Comparison of ENCODE assay signal across 6 cellular contexts in the genomic region with DNA sequence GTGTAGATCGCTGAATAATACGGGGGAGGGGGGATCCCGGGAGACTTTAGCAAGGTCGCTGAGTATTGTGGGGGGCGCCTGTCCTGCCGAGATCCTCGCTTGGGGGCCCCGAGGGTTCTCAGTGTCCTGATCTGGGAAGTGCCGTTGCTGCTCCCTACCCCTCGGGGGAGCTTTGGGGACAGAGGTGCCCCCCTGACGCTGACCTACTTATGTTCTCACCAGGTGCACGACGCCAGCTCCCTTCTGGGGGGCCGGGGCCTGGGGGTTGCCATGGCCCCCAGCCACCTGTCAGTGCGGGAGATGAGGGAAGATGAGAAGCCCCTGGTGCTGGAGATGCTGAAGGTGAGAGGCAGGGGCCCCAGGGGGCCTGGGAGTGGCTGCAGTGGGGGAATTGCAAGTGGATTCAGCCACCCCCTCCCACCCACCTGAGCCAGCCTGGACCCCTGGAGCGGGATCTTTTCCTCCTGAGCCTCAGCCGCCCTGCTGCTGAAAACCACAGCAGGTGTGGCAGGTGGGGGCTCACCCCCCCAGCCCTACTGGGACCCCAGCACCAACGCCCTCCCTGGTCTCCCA. TPM values are rescaled to one million over a fixed set of nuclear protein-coding genes. Genes with fewer than 3 reads are reported as not detected.
A peak's percentile ranks its signal among the peaks of the same experiment; 100 is the strongest.
DNase-seq lines count a peak whose midpoint lies in the region; ATAC-seq and TF ChIP-seq lines count a peak whose summit lies in the region.

No MANE protein-coding gene starts in this region.

- H3K27me3 ChIP-seq in cardiac muscle cell, result no peaks in the 10 kb centered on the region
- H3K27me3 ChIP-seq in heart left ventricle, result peaks cover 0 to 6% (median 0%) of the 10 kb centered on the region in 9 donors

- H3K4me3 ChIP-seq in cardiac muscle cell (peak overlapping the region; percentile 87), heart left ventricle (peak overlapping the region; percentile 29 to 69 (median 60))

- TF ChIP-seq CTCF in cardiac muscle cell (IDR thresholded peaks at IDR 0.05; ENCODE audit: low read depth, low read length), result no peak
- no peak for TF ChIP-seq CTCF in heart left ventricle (IDR thresholded peaks at IDR 0.05)

- intact Hi-C loops in Right ventricle myocardium superior (cut with DNase I) (no loop called here), heart left ventricle (cut with DNase I) (no loop called here)

- H3K9me3 ChIP-seq in cardiac muscle cell (ENCODE audit: low read depth), result no peaks in the 10 kb centered on the region
- no peaks in the 10 kb centered on the region for H3K9me3 ChIP-seq in heart left ventricle

- peak overlapping the region; percentile 67 for H3K27ac ChIP-seq in cardiac muscle cell
- H3K27ac ChIP-seq in heart left ventricle, result peak overlapping the region in 11 of 12 donors; percentile 64 to 98 (median 84)

- H3K4me1 ChIP-seq in cardiac muscle cell (ENCODE audit: low read depth) (peaks cover 23% of the 10 kb centered on the region), heart left ventricle (peaks cover 7 to 65% (median 40%) of the 10 kb centered on the region in 12 donors)

- H3K36me3 ChIP-seq in cardiac muscle cell, result peaks cover 2% of the 10 kb centered on the region
- H3K36me3 ChIP-seq in heart left ventricle, result peaks cover 0 to 23% (median 10%) of the 10 kb centered on the region in 9 donors

- DNase-seq in cardiac muscle cell (ENCODE audit: low read depth in 1 of 2, low spot score in 1 of 2) (no peak), Right ventricle myocardium superior (no peak), heart left ventricle (peak in 1 of 5 donors; percentile 38), ureter (ENCODE audit: low spot score) (peak; percentile 45), NCI-H446 treated with DMSO at 0.1 percent for 48 hours (lab: John Stamatoyannopoulos, UW) (no peak)
- no peak for DNase-seq in stimulated activated CD4-positive, alpha-beta T cell treated with anti-CD3 and anti-CD28 coated beads, Interleukin-2, amount 100 ng/mL, for 48 hours

- no peak for TF ChIP-seq POLR2A in heart left ventricle (IDR thresholded peaks at IDR 0.05)

- ATAC-seq in Right ventricle myocardium superior (ENCODE audit: poor library complexity), result no peak
- no peak for ATAC-seq in heart left ventricle

- 29 to 54% (median 34%) methylated on average over 6 to 18 of the region's 18 CpGs for WGBS in heart left ventricle, 4 donors

RNA-seq across cellular contexts. Expression of a gene that starts 0.5 kb away (rescaled TPM):
- 56.5 and 78.7 TPM in 2 replicates for total RNA-seq in cardiac muscle cell
- 137 and 138 TPM in 2 replicates for polyA plus RNA-seq in cardiac muscle cell
- total RNA-seq in Right ventricle myocardium superior, result 2.9 TPM
- 10 to 100 TPM in 1 of 9 donors, 1 to 10 TPM in 8; 2.9 to 10.4 (median 6.7) TPM for total RNA-seq in heart left ventricle
- polyA plus RNA-seq in heart left ventricle, result 1 to 10 TPM; 7.3 to 9.2 TPM
- total RNA-seq in ureter, result 14.2 TPM

RNA-seq across cellular contexts. Expression of a gene that starts 2.7 kb away (rescaled TPM):
- total RNA-seq in cardiac muscle cell, result 0.32 and 0.89 TPM in 2 replicates
- polyA plus RNA-seq in cardiac muscle cell, result 0.15 and 0.60 TPM in 2 replicates
- total RNA-seq in Right ventricle myocardium superior, result 2.6 TPM
- total RNA-seq in heart left ventricle, result 1 to 10 TPM in 8 of 9 donors, under 1 TPM in 1; 1.00 to 6.2 (median 3.3) TPM
- polyA plus RNA-seq in heart left ventricle, result 1 to 10 TPM in 1 of 2 donors, under 1 TPM in 1; 0.91 to 1.4 TPM
- 15.2 TPM for total RNA-seq in ureter

RNA-seq across cellular contexts. Expression of a gene that starts 9.1 kb away (rescaled TPM):
- total RNA-seq in cardiac muscle cell (15.7 and 16.7 TPM in 2 replicates), Right ventricle myocardium superior (4.7 TPM), heart left ventricle (10 to 100 TPM in 1 of 9 donors, 1 to 10 TPM in 8; 2.3 to 10.3 (median 4.6) TPM), ureter (7.4 TPM)
- polyA plus RNA-seq in cardiac muscle cell (0.95 and 0.96 TPM in 2 replicates), heart left ventricle (1 to 10 TPM; 5.4 to 7.9 TPM)

RNA-seq across cellular contexts. Expression of a gene that starts 21.0 kb away (rescaled TPM):
- not detected in 2 replicates for total RNA-seq in cardiac muscle cell
- polyA plus RNA-seq in cardiac muscle cell, result not detected in 2 replicates
- not detected for total RNA-seq in Right ventricle myocardium superior
- total RNA-seq in heart left ventricle, result not detected
- polyA plus RNA-seq in heart left ventricle, result not detected
- total RNA-seq in ureter, result not detected

RNA-seq across cellular contexts. Expression of a gene that starts 24.1 kb away (rescaled TPM):
- 99.4 and 200 TPM in 2 replicates for total RNA-seq in cardiac muscle cell
- polyA plus RNA-seq in cardiac muscle cell, result 73.9 and 89.7 TPM in 2 replicates
- 48.9 TPM for total RNA-seq in Right ventricle myocardium superior
- total RNA-seq in heart left ventricle, result 100 to 1,000 TPM in 1 of 9 donors, 10 to 100 TPM in 8; 36.9 to 102 (median 48.8) TPM
- polyA plus RNA-seq in heart left ventricle, result 10 to 100 TPM; 86.8 to 94.9 TPM
- total RNA-seq in ureter, result 48.4 TPM
